17 cellular contexts compared by ENCODE assay signal in genomic region chr15:32763295-32763694, GRCh38. TPM values are rescaled to one million over a fixed set of nuclear protein-coding genes. Genes with fewer than 3 reads are reported as not detected.
DNase-seq lines count a peak whose midpoint lies in the region; ATAC-seq and TF ChIP-seq lines count a peak whose summit lies in the region.
"Had no signal": no experiment of that assay in that cellular context is flagged by ENCODE, and none has a peak within 500 bp of the region (broad histone marks: within the 10 kb centered on the region; RNA-seq: fewer than 3 reads in every experiment).

No MANE protein-coding gene starts in this region.

- CTCF ChIA-PET in CD8-positive, alpha-beta memory T cell (lab: Charles Lee) = no interaction called here

- H3K36me3 Mint-ChIP-seq in CD8-positive, alpha-beta memory T cell = no peaks in the 10 kb centered on the region

- no peaks in the 10 kb centered on the region for H3K27me3 ChIP-seq in CD8-positive, alpha-beta memory T cell (ENCODE audit: insufficient read depth, low read length, poor library complexity, severe bottlenecking)

- H3K9me3 ChIP-seq in CD8-positive, alpha-beta memory T cell (ENCODE audit: low read length) = no peaks in the 10 kb centered on the region
- H3K9me3 ChIP-seq: A549 had no signal

- H3K4me1 ChIP-seq in CD8-positive, alpha-beta memory T cell (ENCODE audit: insufficient read depth, low read length) = no peaks in the 10 kb centered on the region

- DNase-seq in GM12864 (ENCODE audit: low read depth) (peak; percentile 19), RPMI8226 (peak; percentile 3), EL (no peak), dermis blood vessel endothelial cell (no peak), NCI-H2227 treated with DMSO at 0.1 percent for 48 hours (lab: John Stamatoyannopoulos, UW) (no peak)
- no peak for DNase-seq in CD8-positive, alpha-beta memory T cell
- DNase-seq: H7, NCI-H1092, NCI-H1694 treated with DMSO at 0.1 percent for 48 hours, NCI-H446 treated with DMSO at 0.1 percent for 48 hours, NCI-H748 treated with DMSO at 0.1 percent for 48 hours, SIG-M5 had no signal

- POLR2A ChIA-PET in CD8-positive, alpha-beta memory T cell (lab: Charles Lee) = no interaction called here

- no peak overlapping the region for H3K4me3 ChIP-seq in GM12864 (ENCODE audit: low read depth, low read length)
- H3K4me3 ChIP-seq in CD8-positive, alpha-beta memory T cell (ENCODE audit: low read length) = no peak overlapping the region
- H3K4me3 ChIP-seq: A549, K562 had no signal

- ATAC-seq in GM18511 (IDR thresholded peaks at IDR 0.05; ENCODE audit: unreplicated experiment) (peak; percentile 58), HG02870 (IDR thresholded peaks at IDR 0.05; ENCODE audit: unreplicated experiment) (peak; percentile 61)
- ATAC-seq: A549, K562 had no signal

- H3K4me1 Mint-ChIP-seq in CD8-positive, alpha-beta memory T cell = no peaks in the 10 kb centered on the region

- no peak for TF ChIP-seq CTCF in GM12864 (IDR thresholded peaks at IDR 0.05; ENCODE audit: low read depth, low read length, missing control alignments)

- no peak overlapping the region for H3K27ac Mint-ChIP-seq in CD8-positive, alpha-beta memory T cell
- H3K27ac Mint-ChIP-seq: T-helper 2 cell treated with Interferon-gamma antibody and Interleukin-4, amounts not matched to agents 5 μg/mL and 100 μg/mL, for 36 hours had no signal

- no peak overlapping the region for H3K4me3 Mint-ChIP-seq in CD8-positive, alpha-beta memory T cell
- H3K4me3 Mint-ChIP-seq: T-helper 2 cell treated with Interferon-gamma antibody and Interleukin-4, amounts not matched to agents 5 μg/mL and 100 μg/mL, for 36 hours had no signal

- no peaks in the 10 kb centered on the region for H3K36me3 ChIP-seq in CD8-positive, alpha-beta memory T cell (ENCODE audit: insufficient read depth, low read length)

- H3K27me3 Mint-ChIP-seq in CD8-positive, alpha-beta memory T cell = peaks cover 4 to 28% of the 10 kb centered on the region in 2 donors

- no peaks in the 10 kb centered on the region for H3K9me3 Mint-ChIP-seq in CD8-positive, alpha-beta memory T cell
- H3K9me3 Mint-ChIP-seq: T-helper 2 cell treated with Interferon-gamma antibody and Interleukin-4, amounts not matched to agents 5 μg/mL and 100 μg/mL, for 36 hours had no signal

- H3K27ac ChIP-seq in CD8-positive, alpha-beta memory T cell (ENCODE audit: low read depth, low read length) = no peak overlapping the region
- H3K27ac ChIP-seq: A549 had no signal

RNA-seq across cellular contexts. Expression of gene GREM1, which starts 45.5 kb away (rescaled TPM):
- 0.47 and 1.2 TPM in 2 replicates for total RNA-seq in dermis blood vessel endothelial cell
- total RNA-seq in CD8-positive, alpha-beta memory T cell = not detected
- not detected for polyA plus RNA-seq in CD8-positive, alpha-beta memory T cell

Comparison
In these comparisons a context has a peak if more than half of its experiments do, and no peak if none do; other contexts are left out.
1. DNase-seq: peak in GM12864 (single experiment) and RPMI8226 (single experiment); none in EL (single experiment), dermis blood vessel endothelial cell (single experiment), NCI-H2227 treated with DMSO at 0.1 percent for 48 hours (single experiment) and CD8-positive, alpha-beta memory T cell (0 of 5).